1 cellular context compared by ENCODE assay signal in genomic region chr18:79402977-79403722, GRCh38.
TF ChIP-seq lines count a peak whose summit lies in the region.

No MANE protein-coding gene starts in this region.

TF ChIP-seq in SK-N-SH treated with all-trans-retinoic acid at 6 μM for 48 hours, 23 proteins besides CTCF, POLR2A, EP300 and RAD21 (continued from another document):
- TF ChIP-seq PATZ1 (CRISPR knock-in tag; IDR thresholded peaks at IDR 0.05; ENCODE audit: borderline replicate concordance) (no peak), POU6F1 (CRISPR knock-in tag; IDR thresholded peaks at IDR 0.05; ENCODE audit: borderline replicate concordance, low read depth) (no peak), OSR1 (CRISPR knock-in tag; IDR thresholded peaks at IDR 0.05) (no peak), RARB (CRISPR knock-in tag; IDR thresholded peaks at IDR 0.05) (no peak), TCF4 (CRISPR knock-in tag; IDR thresholded peaks at IDR 0.05; ENCODE audit: borderline replicate concordance) (no peak), ARNTL (CRISPR knock-in tag; IDR thresholded peaks at IDR 0.05; ENCODE audit: borderline replicate concordance, low read depth) (no peak), BACH2 (CRISPR knock-in tag; IDR thresholded peaks at IDR 0.05; ENCODE audit: borderline replicate concordance) (no peak), ZFP3 (CRISPR knock-in tag; IDR thresholded peaks at IDR 0.05) (no peak), CSRNP3 (CRISPR knock-in tag; IDR thresholded peaks at IDR 0.05) (no peak), CSDC2 (CRISPR knock-in tag; IDR thresholded peaks at IDR 0.05) (no peak), ISL1 (CRISPR knock-in tag; IDR thresholded peaks at IDR 0.05) (no peak), TOX (CRISPR knock-in tag; IDR thresholded peaks at IDR 0.05; ENCODE audit: borderline replicate concordance) (no peak), ZNF8 (CRISPR knock-in tag; IDR thresholded peaks at IDR 0.05) (no peak)
TF ChIP-seq in SK-N-SH treated with all-trans-retinoic acid at 6 μM for 48 hours: peak in this region for 0.
